In the genomic region with DNA sequence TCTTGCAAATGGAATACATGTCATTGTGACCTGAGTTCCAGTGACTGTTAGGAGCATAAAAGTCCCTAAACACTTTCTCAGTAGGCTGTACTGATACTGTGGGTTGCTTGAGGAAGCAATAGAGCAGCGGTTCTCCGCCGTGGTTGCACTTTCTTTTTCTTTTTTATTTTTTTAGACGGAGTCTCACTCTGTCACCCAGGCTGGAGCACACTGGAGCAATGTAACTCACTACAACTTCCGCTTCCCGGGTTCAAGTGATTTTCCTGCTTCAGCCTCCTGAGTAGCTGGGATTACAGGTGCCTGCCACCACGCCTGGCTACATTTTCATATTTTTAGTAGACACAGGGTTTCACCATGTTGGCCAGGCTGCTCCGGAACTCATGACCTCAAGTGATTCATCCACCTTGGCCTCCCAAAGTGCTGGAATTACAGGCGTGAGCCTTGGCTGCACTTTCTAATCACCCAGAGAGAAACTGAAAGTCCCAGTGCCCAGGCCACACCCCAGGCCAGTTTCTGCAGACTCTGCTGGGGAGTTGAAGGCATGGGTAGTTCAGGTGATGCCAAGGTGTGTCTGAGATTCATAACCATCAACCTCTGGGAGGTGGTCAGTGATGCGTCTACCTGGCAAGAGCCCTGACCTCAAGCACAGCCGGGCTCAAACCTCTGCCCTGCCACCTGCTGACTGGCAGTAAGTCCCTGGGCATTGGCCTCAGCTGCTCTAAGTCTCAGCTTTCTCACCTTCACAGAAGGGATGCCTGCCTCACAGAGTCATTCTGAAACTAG, we compare ENCODE assay signal across 10 cellular contexts. TPM values are rescaled to one million over a fixed set of nuclear protein-coding genes. Genes with fewer than 3 reads are reported as not detected.
DNase-seq lines count a peak whose midpoint lies in the region; ATAC-seq and TF ChIP-seq lines count a peak whose summit lies in the region.
"Not testable (repeated sequence)": the region's sequence is repeated elsewhere in the genome, so short reads cannot be mapped to it uniquely, and the experiment has no call there.
"Had no signal": no experiment of that assay in that cellular context is flagged by ENCODE, and none has a peak within 500 bp of the region (broad histone marks: within the 10 kb centered on the region; RNA-seq: fewer than 3 reads in every experiment).

No MANE protein-coding gene starts in this region.

- H3K4me1 Mint-ChIP-seq in Calu3 (ENCODE audit: low read depth, unreplicated experiment), result peaks cover 25% of the 10 kb centered on the region
- not testable (repeated sequence) for H3K4me1 Mint-ChIP-seq in progenitor cell of endocrine pancreas (ENCODE audit: low read depth)

- H3K36me3 ChIP-seq in mammary epithelial cell (ENCODE audit: insufficient read depth, low read length), result not testable (repeated sequence)

- not testable (repeated sequence) for H3K27ac ChIP-seq in mammary epithelial cell (ENCODE audit: insufficient read depth, low read depth, low read length)

- H3K9ac ChIP-seq in mammary epithelial cell (ENCODE audit: insufficient read depth, low read length), result not testable (repeated sequence)

- DNase-seq in Calu3 (peak; percentile 5), M059J (ENCODE audit: low read depth) (peak; percentile 23), mammary epithelial cell (peak; percentile 49)
- peak; percentile 23 for DNase-seq in activated CD4-positive, alpha-beta T cell treated with anti-CD3 and anti-CD28 coated beads for 48 hours
- DNase-seq in progenitor cell of endocrine pancreas (ENCODE audit: low spot score, unreplicated experiment), result not testable (repeated sequence)

- WGBS in mammary epithelial cell (ENCODE audit: low coverage, missing lambda C conversion rate), result 77% methylated on average over 10 of the region's 11 CpGs

- H3K9me3 Mint-ChIP-seq in Calu3 (ENCODE audit: low read depth, unreplicated experiment); progenitor cell of endocrine pancreas (ENCODE audit: low read depth): not testable (repeated sequence)

- H3K27me3 ChIP-seq in mammary epithelial cell (ENCODE audit: insufficient read depth, low read length), result not testable (repeated sequence)

- not testable (repeated sequence) for H3K27me3 Mint-ChIP-seq in Calu3 (ENCODE audit: unreplicated experiment); progenitor cell of endocrine pancreas

- CTCF ChIA-PET in Calu3 (lab: Charles Lee); mammary epithelial cell (lab: Charles Lee; ENCODE audit: low non-redundant PET): not testable (repeated sequence)

- TF ChIP-seq CTCF in Calu3 (IDR thresholded peaks at IDR 0.05; ENCODE audit: unreplicated experiment); mammary epithelial cell (conservative IDR thresholded peaks at IDR 0.05 in 1 of 2, IDR thresholded peaks at IDR 0.05 in 1 of 2; ENCODE audit: extremely low read depth in 1 of 2, insufficient read depth in 1 of 2, low read depth in 1 of 2, low read length in 2 of 2); progenitor cell of endocrine pancreas (IDR thresholded peaks at IDR 0.05; ENCODE audit: unreplicated experiment): not testable (repeated sequence)

- dilution Hi-C loops in mammary epithelial cell (cut with HindIII; ENCODE audit: low sequenced_read_pairs), result not testable (repeated sequence)

- not testable (repeated sequence) for H3K79me2 ChIP-seq in mammary epithelial cell (ENCODE audit: insufficient read depth, low read length)

- not testable (repeated sequence) for H3K4me3 ChIP-seq in mammary epithelial cell (replicated peaks in 1 of 3; ENCODE audit: insufficient read depth in 1 of 3, low read depth in 2 of 3, low read length in 3 of 3)

- not testable (repeated sequence) for H3K36me3 Mint-ChIP-seq in Calu3 (ENCODE audit: insufficient read depth, unreplicated experiment); progenitor cell of endocrine pancreas (ENCODE audit: insufficient read depth)

- not testable (repeated sequence) for H2AFZ ChIP-seq in mammary epithelial cell (ENCODE audit: low read depth, low read length)

- not testable (repeated sequence) for H3K4me1 ChIP-seq in mammary epithelial cell (ENCODE audit: insufficient read depth, low read length)

- H3K27ac Mint-ChIP-seq in Calu3 (ENCODE audit: unreplicated experiment), result peak overlapping the region; percentile 77
- peak overlapping the region; percentile 82 for H3K27ac Mint-ChIP-seq in progenitor cell of endocrine pancreas

- H3K4me3 Mint-ChIP-seq in Calu3 (ENCODE audit: low read depth, unreplicated experiment), result peak overlapping the region; percentile 29
- H3K4me3 Mint-ChIP-seq in progenitor cell of endocrine pancreas (ENCODE audit: low read depth), result not testable (repeated sequence)

- H3K9me3 ChIP-seq in mammary epithelial cell (replicated peaks; ENCODE audit: insufficient read depth, low read length), result not testable (repeated sequence)

- in situ Hi-C loops in mammary epithelial cell (cut with MboI; ENCODE audit: low sequenced_read_pairs in 2 of 2), result not testable (repeated sequence)

- not testable (repeated sequence) for H4K20me1 ChIP-seq in mammary epithelial cell (ENCODE audit: insufficient read depth, low read length)

- ATAC-seq in GM19023 (IDR thresholded peaks at IDR 0.05; ENCODE audit: unreplicated experiment), result peak; percentile 79
- ATAC-seq in GM21576 (IDR thresholded peaks at IDR 0.05; ENCODE audit: unreplicated experiment), result peak; percentile 77
- ATAC-seq in HG03060 (IDR thresholded peaks at IDR 0.05; ENCODE audit: low read depth, unreplicated experiment), result peak; percentile 73

- H3K4me2 ChIP-seq in mammary epithelial cell (ENCODE audit: insufficient read depth, low read depth, low read length), result not testable (repeated sequence)

- intact Hi-C loops in Calu3 (cut with micrococcal nuclease; ENCODE audit: unreplicated experiment), result loop anchor here (10.0 kb wide), 1 partner anchor 278 kb away; a partner anchor contains a TSS
- intact Hi-C loops in mammary epithelial cell (cut with micrococcal nuclease), result not testable (repeated sequence)

- BruUV-seq in Calu3 (replicated peaks; lab: Mats Ljungman, UMichigan); mammary epithelial cell (replicated peaks; lab: Mats Ljungman, UMichigan): not testable (repeated sequence)

RNA-seq across cellular contexts. Expression of a gene that starts 1.9 kb away (rescaled TPM):
- total RNA-seq in Calu3 (2022) (22.0 and 31.5 TPM in 2 replicates), mammary epithelial cell (10 to 100 TPM in 1 of 2 donors, 1 to 10 TPM in 1; 2.7 to 17.9 TPM), progenitor cell of endocrine pancreas (not detected in 2 replicates)
- total RNA-seq in M059J (2014; rRNA removed; shearing (Covaris generic)), result 0.47 and 3.3 TPM in 2 replicates
- polyA plus RNA-seq in mammary epithelial cell, result 9.6 TPM
- polyA minus RNA-seq in mammary epithelial cell, result not detected
- total RNA-seq: PC-3 had no signal

RNA-seq across cellular contexts. Expression of a gene that starts 10.0 kb away (rescaled TPM):
- 2.6 and 7.2 TPM in 2 replicates for total RNA-seq in Calu3 (2022)
- total RNA-seq in M059J (2014; rRNA removed; shearing (Covaris generic)), result not detected in 2 replicates
- total RNA-seq in mammary epithelial cell, result not detected
- polyA plus RNA-seq in mammary epithelial cell, result not detected
- not detected for polyA minus RNA-seq in mammary epithelial cell
- total RNA-seq in progenitor cell of endocrine pancreas, result not detected in 2 replicates
- total RNA-seq: PC-3, thoracic aorta had no signal

RNA-seq across cellular contexts. Expression of a gene that starts 19.5 kb away (rescaled TPM):
- 23.9 and 54.1 TPM in 2 replicates for total RNA-seq in Calu3 (2022)
- total RNA-seq in M059J (2014; rRNA removed; shearing (Covaris generic)), result 0.57 and 3.0 TPM in 2 replicates
- 100 to 1,000 TPM in 1 of 2 donors, 10 to 100 TPM in 1; 18.2 to 169 TPM for total RNA-seq in mammary epithelial cell
- 113 TPM for polyA plus RNA-seq in mammary epithelial cell
- 140 TPM for polyA minus RNA-seq in mammary epithelial cell
- total RNA-seq in progenitor cell of endocrine pancreas, result not detected in 2 replicates
- total RNA-seq: PC-3 had no signal
